ENCODE assay signal across 8 cellular contexts in the genomic region with DNA sequence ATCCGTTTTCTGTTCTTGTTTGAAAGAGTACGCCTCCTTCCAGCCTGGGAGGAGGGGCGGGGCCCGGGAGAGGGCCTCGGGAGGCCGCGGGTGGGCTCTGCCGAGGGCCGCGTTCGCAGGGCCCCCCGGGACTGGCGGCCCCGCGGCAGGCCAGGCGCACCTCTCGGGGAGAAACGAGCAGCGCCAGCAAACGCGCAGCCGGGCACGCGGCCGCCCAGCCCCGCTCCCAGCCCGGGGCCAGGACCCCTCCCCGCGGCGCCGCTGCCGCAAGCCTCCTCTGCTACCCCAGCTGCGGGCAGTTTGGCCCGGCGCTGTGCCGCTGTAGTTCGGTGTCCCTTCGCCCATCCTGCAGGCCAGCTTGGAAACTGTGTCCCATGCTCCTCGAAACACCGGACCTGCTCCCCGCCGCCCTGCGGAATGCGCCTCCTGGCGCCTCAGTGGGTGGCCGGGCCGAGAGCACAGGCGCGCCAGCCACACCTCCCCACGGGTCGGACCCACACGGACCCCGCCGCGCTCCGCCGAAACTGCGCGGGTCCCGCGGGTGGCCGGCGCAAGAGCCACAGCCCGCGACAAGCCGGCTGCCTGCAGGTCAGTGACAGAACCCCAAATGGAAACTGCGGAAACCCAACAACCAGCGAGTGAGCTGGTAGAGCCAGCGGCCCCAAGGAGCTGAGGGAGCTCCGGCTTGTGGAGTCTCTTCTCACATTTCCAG. TPM values are rescaled to one million over a fixed set of nuclear protein-coding genes. Genes with fewer than 3 reads are reported as not detected.
A peak's percentile ranks its signal among the peaks of the same experiment; 100 is the strongest.
DNase-seq lines count a peak whose midpoint lies in the region; ATAC-seq, FAIRE-seq and TF ChIP-seq lines count a peak whose summit lies in the region.

No MANE protein-coding gene starts in this region.

- H3K4me3 Mint-ChIP-seq in T-helper 2 cell treated with Interferon-gamma antibody and Interleukin-4, amounts not matched to agents 5 μg/mL and 100 μg/mL, for 36 hours, result peak overlapping the region; percentile 85

- H3K27me3 ChIP-seq in GM12878 (replicated peaks in 1 of 2; ENCODE audit: control insufficient read depth in 2 of 2, insufficient read depth in 2 of 2, low read length in 1 of 2) (peaks cover 19 to 20% of the 10 kb centered on the region in 2 experiments), tibial artery (no peaks in the 10 kb centered on the region)

- TF ChIP-seq RAD21 in GM12878 (IDR thresholded peaks at IDR 0.05; ENCODE audit: insufficient read depth, low read depth, low read length), result no peak

- no peak overlapping the region for H2AFZ ChIP-seq in GM12878 (ENCODE audit: control insufficient read depth, low read depth, low read length)

- in situ Hi-C loops in GM12878 (cut with MboI), result no loop called here

- TF ChIP-seq CTCF in GM12878 (IDR thresholded peaks at IDR 0.05 in 2 of 3, conservative IDR thresholded peaks at IDR 0.05 in 1 of 3; ENCODE audit: control insufficient read depth in 2 of 3, extremely low read depth in 1 of 3, insufficient read depth in 1 of 3, low read depth in 3 of 3, low read length in 3 of 3) (no peak), lower leg skin (IDR thresholded peaks at IDR 0.05) (no peak), tibial artery (IDR thresholded peaks at IDR 0.05) (no peak)

- H3K4me1 Mint-ChIP-seq in T-helper 2 cell treated with Interferon-gamma antibody and Interleukin-4, amounts not matched to agents 5 μg/mL and 100 μg/mL, for 36 hours (ENCODE audit: low read depth), result peaks cover 17% of the 10 kb centered on the region

- H3K27ac ChIP-seq in GM12878 (ENCODE audit: control insufficient read depth, insufficient read depth) (no peak overlapping the region), tibial artery (peak overlapping the region; percentile 87 to 96)

- H3K9me3 Mint-ChIP-seq in T-helper 2 cell treated with Interferon-gamma antibody and Interleukin-4, amounts not matched to agents 5 μg/mL and 100 μg/mL, for 36 hours, result no peaks in the 10 kb centered on the region

- H3K9me3 ChIP-seq in GM12878 (replicated peaks; ENCODE audit: control insufficient read depth, insufficient read depth, low read length), result no peaks in the 10 kb centered on the region
- H3K9me3 ChIP-seq in tibial artery, result no peaks in the 10 kb centered on the region

- H3K4me3 ChIP-seq in GM12878, result peak overlapping the region; percentile 68; the same call in 1 of the 2 replicates
- peak overlapping the region; percentile 1 for H3K4me3 ChIP-seq in lower leg skin (ENCODE audit: low read depth, poor library complexity, severe bottlenecking)
- H3K4me3 ChIP-seq in tibial artery, result peak overlapping the region; percentile 52 to 58

- intact Hi-C loops in GM12878 (cut with micrococcal nuclease; ENCODE audit: unreplicated experiment), result no loop called here
- intact Hi-C loops in lower leg skin (cut with DNase I; ENCODE audit: low total_unique reads), result no loop called here
- intact Hi-C loops in tibial artery (cut with DNase I; ENCODE audit: low total_unique reads), result no loop called here

- DNase-seq in T-helper 2 cell treated with Interferon-gamma antibody and Interleukin-4, amounts not matched to agents 5 μg/mL and 100 μg/mL, for 36 hours (ENCODE audit: low spot score), result no peak
- DNase-seq in T-helper 2 cell (no peak), GM12878 (ENCODE audit: low read depth, low spot score) (no peak), lower leg skin (ENCODE audit: low spot score in 2 of 2) (peak in 1 of 2 donors; percentile 86), tibial artery (peak; percentile 18 to 69), hypothalamus (lab: John Stamatoyannopoulos, UW) (no peak), urothelium cell line (ENCODE audit: low spot score) (no peak)

- CTCF ChIA-PET in GM12878 (lab: Yijun Ruan, JAX), result interaction anchor here (1.2 kb wide), 1 partner anchor 29 kb away, joined by 3 read pairs; no protein-coding TSS in a partner anchor

- SMC1A ChIA-PET in GM12878 (lab: Charles Lee; ENCODE audit: uncharacterized antibody, unreplicated experiment), result no interaction called here

- no peak overlapping the region for H3K9ac ChIP-seq in GM12878 (ENCODE audit: control insufficient read depth, insufficient read depth, low read length)

- peak overlapping the region; percentile 93 for H3K4me2 ChIP-seq in GM12878 (ENCODE audit: control insufficient read depth, insufficient read depth)

- no peak for TF ChIP-seq POLR2A in GM12878 (IDR thresholded peaks at IDR 0.05; ENCODE audit: low read depth, low read length)
- TF ChIP-seq POLR2A in lower leg skin (IDR thresholded peaks at IDR 0.05), result no peak

- H3K79me2 ChIP-seq in GM12878 (ENCODE audit: control insufficient read depth, insufficient read depth, low read length), result no peaks in the 10 kb centered on the region

- no peak for TF ChIP-seq EP300 in GM12878 (IDR thresholded peaks at IDR 0.05; ENCODE audit: borderline replicate concordance in 1 of 2, control insufficient read depth in 1 of 2, low read depth in 2 of 2, low read length in 2 of 2)

- no peaks in the 10 kb centered on the region for H4K20me1 ChIP-seq in GM12878 (ENCODE audit: control insufficient read depth, insufficient read depth)

- WGBS in GM12878 (ENCODE audit: insufficient coverage, insufficient replicate concordance, low lambda C conversion rate, missing lambda C conversion rate), result 24% methylated on average over 47 of the region's 70 CpGs
- 1 to 4% methylated on average over 31 to 48 of the region's 70 CpGs for WGBS in lower leg skin, 2 donors

- RAD21 ChIA-PET in GM12878 (lab: Charles Lee; ENCODE audit: unreplicated experiment), result no interaction called here

- BruUV-seq in GM12878 (replicated peaks; lab: Mats Ljungman, UMichigan), result no TSS peak

- FAIRE-seq in GM12878 (lab: Jason Lieb, UNC), result no peak
- no peak for FAIRE-seq in urothelium cell line (lab: Jason Lieb, UNC)

- ATAC-seq in GM12878 (no peak), GM18502 (IDR thresholded peaks at IDR 0.05; ENCODE audit: poor library complexity, unreplicated experiment) (no peak)

- no peak overlapping the region for H3K27ac Mint-ChIP-seq in T-helper 2 cell treated with Interferon-gamma antibody and Interleukin-4, amounts not matched to agents 5 μg/mL and 100 μg/mL, for 36 hours

- no peaks in the 10 kb centered on the region for H3K36me3 Mint-ChIP-seq in T-helper 2 cell treated with Interferon-gamma antibody and Interleukin-4, amounts not matched to agents 5 μg/mL and 100 μg/mL, for 36 hours (ENCODE audit: low read depth)

- POLR2A ChIA-PET in GM12878 (lab: Charles Lee), result no interaction called here

- H3K4me1 ChIP-seq in GM12878 (ENCODE audit: control insufficient read depth, insufficient read depth, low read length) (peaks cover 6% of the 10 kb centered on the region), tibial artery (peaks cover 0 to 57% (median 44%) of the 10 kb centered on the region in 4 donors)

- peaks cover 70% of the 10 kb centered on the region for H3K27me3 Mint-ChIP-seq in T-helper 2 cell treated with Interferon-gamma antibody and Interleukin-4, amounts not matched to agents 5 μg/mL and 100 μg/mL, for 36 hours (ENCODE audit: low read depth)

- H3K36me3 ChIP-seq in GM12878 (ENCODE audit: control insufficient read depth in 2 of 2, insufficient read depth in 2 of 2, low read length in 1 of 2), result no peaks in the 10 kb centered on the region
- H3K36me3 ChIP-seq in tibial artery, result no peaks in the 10 kb centered on the region

TF ChIP-seq in GM12878, 131 proteins besides CTCF, POLR2A, EP300 and RAD21 (continues in another document):
- TF ChIP-seq JUND (IDR thresholded peaks at IDR 0.05; ENCODE audit: low read depth, low read length) (no peak), ATF7 (IDR thresholded peaks at IDR 0.05; ENCODE audit: low read depth) (no peak), YBX1 (IDR thresholded peaks at IDR 0.05) (no peak), HCFC1 (IDR thresholded peaks at IDR 0.05; ENCODE audit: low read length) (no peak), CHD2 (IDR thresholded peaks at IDR 0.05; ENCODE audit: borderline replicate concordance, low read depth, low read length) (no peak)
- TF ChIP-seq, protein P1, sequence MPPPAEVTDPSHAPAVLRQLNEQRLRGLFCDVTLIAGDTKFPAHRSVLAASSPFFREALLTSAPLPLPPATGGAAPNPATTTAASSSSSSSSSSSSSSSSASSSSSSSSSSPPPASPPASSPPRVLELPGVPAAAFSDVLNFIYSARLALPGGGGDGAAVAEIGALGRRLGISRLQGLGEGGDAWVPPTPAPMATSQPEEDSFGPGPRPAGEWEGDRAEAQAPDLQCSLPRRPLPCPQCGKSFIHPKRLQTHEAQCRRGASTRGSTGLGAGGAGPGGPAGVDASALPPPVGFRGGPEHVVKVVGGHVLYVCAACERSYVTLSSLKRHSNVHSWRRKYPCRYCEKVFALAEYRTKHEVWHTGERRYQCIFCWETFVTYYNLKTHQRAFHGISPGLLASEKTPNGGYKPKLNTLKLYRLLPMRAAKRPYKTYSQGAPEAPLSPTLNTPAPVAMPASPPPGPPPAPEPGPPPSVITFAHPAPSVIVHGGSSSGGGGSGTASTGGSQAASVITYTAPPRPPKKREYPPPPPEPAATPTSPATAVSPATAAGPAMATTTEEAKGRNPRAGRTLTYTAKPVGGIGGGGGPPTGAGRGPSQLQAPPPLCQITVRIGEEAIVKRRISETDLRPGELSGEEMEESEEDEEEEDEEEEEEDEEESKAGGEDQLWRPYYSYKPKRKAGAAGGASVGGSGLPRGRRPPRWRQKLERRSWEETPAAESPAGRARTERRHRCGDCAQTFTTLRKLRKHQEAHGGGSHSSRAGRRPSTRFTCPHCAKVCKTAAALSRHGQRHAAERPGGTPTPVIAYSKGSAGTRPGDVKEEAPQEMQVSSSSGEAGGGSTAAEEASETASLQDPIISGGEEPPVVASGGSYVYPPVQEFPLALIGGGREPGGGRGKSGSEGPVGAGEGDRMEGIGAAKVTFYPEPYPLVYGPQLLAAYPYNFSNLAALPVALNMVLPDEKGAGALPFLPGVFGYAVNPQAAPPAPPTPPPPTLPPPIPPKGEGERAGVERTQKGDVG (CRISPR knock-in tag; IDR thresholded peaks at IDR 0.05), result no peak

RNA-seq across cellular contexts. Expression of a gene that starts 2.2 kb away (rescaled TPM):
- 0.15 and 0.39 TPM in 2 replicates for total RNA-seq in GM12878 (2013; cell fraction: nucleolus; rRNA removed)
- not detected in 2 replicates for total RNA-seq in GM12878 (2014; rRNA removed)
- not detected in 2 replicates for total RNA-seq in GM12878 (2014; rRNA removed; fragmentation: Illumina TruSeq; extraction: Trizol)
- not detected in 2 replicates for total RNA-seq in GM12878 (2021)
- not detected for polyA plus RNA-seq in GM12878 (2011; ENCODE audit: low read depth)
- polyA plus RNA-seq in GM12878 (2011; rRNA removed), result 1.6 and 1.8 TPM in 2 replicates
- 1.8 and 2.3 TPM in 2 replicates for polyA plus RNA-seq in GM12878 (2011; cell fraction: cytosol; rRNA removed)
- polyA plus RNA-seq in GM12878 (2011; cell fraction: nucleus; rRNA removed), result 6.7 and 7.8 TPM in 2 replicates
- 0.04 and 0.11 TPM in 2 replicates for polyA plus RNA-seq in GM12878 (2012)
- polyA plus RNA-seq in GM12878 (2014; fragmentation: Illumina TruSeq; extraction: Trizol), result not detected in 2 replicates
- under 1 TPM in 1 of 2 experiments, not detected in 1; 0.04 TPM for polyA plus RNA-seq in GM12878 (2014; fragmentation: Nextera tagmentation; extraction: Ambion mirVana)
- polyA plus RNA-seq in GM12878 (2014; rRNA removed), result not detected in 2 replicates
- not detected for polyA plus RNA-seq in GM12878 (2016; fragmentation: Nextera tagmentation; extraction: Ambion mirVana)
- polyA minus RNA-seq in GM12878 (2011; rRNA and poly(A)+ RNA removed), result 3.8 and 6.2 TPM in 2 replicates
- 0.73 and 1.5 TPM in 2 replicates for polyA minus RNA-seq in GM12878 (2011; cell fraction: cytosol; rRNA and poly(A)+ RNA removed)
- 3.7 and 6.9 TPM in 2 replicates for polyA minus RNA-seq in GM12878 (2011; cell fraction: nucleus; rRNA and poly(A)+ RNA removed)
- total RNA-seq in lower leg skin, result 10 to 100 TPM; 12.0 to 15.8 (median 13.9) TPM

Comparison
In these comparisons a context has a peak if more than half of its experiments do, and no peak if none do; other contexts are left out.
1. DNase-seq: peak in tibial artery (2 of 2); none in T-helper 2 cell treated with Interferon-gamma antibody and Interleukin-4, amounts not matched to agents 5 μg/mL and 100 μg/mL, for 36 hours (single experiment), T-helper 2 cell (0 of 5), GM12878 (single experiment), hypothalamus (0 of 51) and urothelium cell line (single experiment).
2. H3K4me3 ChIP-seq: peak in every context shown above with its lines; median percentile 68 in GM12878; 55 in tibial artery; 1 in lower leg skin.
3. RNA of a gene that starts 2.2 kb away (total RNA-seq): 12.0 to 15.8 TPM in lower leg skin; 0.15 to 0.39 TPM in GM12878; every median in the first group is over 4 times any median in the second.